ENCODE assay signal across 17 cellular contexts in the genomic region with DNA sequence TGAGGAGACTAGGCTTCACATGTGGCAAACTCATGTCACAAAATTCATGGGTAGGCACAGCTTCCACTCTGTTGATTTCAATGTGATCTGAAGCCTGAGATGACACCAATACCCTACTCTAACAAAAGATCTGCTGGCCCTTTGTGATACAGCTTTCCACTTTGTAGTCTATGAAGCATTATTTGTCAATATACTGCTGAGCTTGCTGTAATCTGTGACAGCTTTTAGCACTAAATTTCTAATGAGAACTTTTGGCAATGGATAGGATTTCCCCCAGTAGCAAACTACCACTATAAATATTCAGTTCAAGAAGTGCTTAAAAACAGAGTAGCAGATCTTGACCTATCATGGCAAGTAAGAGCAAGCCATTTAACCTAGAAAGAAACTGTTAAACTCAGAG. TPM values are rescaled to one million over a fixed set of nuclear protein-coding genes. Genes with fewer than 3 reads are reported as not detected.
DNase-seq lines count a peak whose midpoint lies in the region; ATAC-seq, FAIRE-seq and TF ChIP-seq lines count a peak whose summit lies in the region.
"Had no signal": no experiment of that assay in that cellular context is flagged by ENCODE, and none has a peak within 500 bp of the region (broad histone marks: within the 10 kb centered on the region; RNA-seq: fewer than 3 reads in every experiment).

No MANE protein-coding gene starts in this region.

- TF ChIP-seq CTCF in A549 (IDR thresholded peaks at IDR 0.05) (no peak), K562 (IDR thresholded peaks at IDR 0.05 in 2 of 3, conservative IDR thresholded peaks at IDR 0.05 in 1 of 3; ENCODE audit: insufficient read depth in 2 of 3, low read depth in 1 of 3, low read length in 3 of 3) (no peak)

- H3K27me3 Mint-ChIP-seq in activated naive CD8-positive, alpha-beta T cell treated with anti-CD3 and anti-CD28 coated beads, Interleukin-2, amount 50 U/mL, for 24 hours: no peaks in the 10 kb centered on the region
- H3K27me3 Mint-ChIP-seq: B cell, IgD-negative memory B cell had no signal

- BruUV-seq in K562 (replicated peaks; lab: Mats Ljungman, UMichigan): no TSS peak

- H3K9me1 ChIP-seq in K562 (ENCODE audit: control insufficient read depth, insufficient read depth, low read length): no peaks in the 10 kb centered on the region

- TF ChIP-seq POLR2A in A549 (IDR thresholded peaks at IDR 0.05; ENCODE audit: low read length) (no peak), K562 (conservative IDR thresholded peaks at IDR 0.05) (no peak)

- FAIRE-seq in A549 (lab: Jason Lieb, UNC) (no peak), HTR-8/SVneo (lab: Jason Lieb, UNC) (peak; percentile 65), K562 (lab: Jason Lieb, UNC) (no peak)
- FAIRE-seq: GM19239 had no signal

- ATAC-seq in A549: no peak
- no peak for ATAC-seq in K562
- no peak for ATAC-seq in activated naive CD8-positive, alpha-beta T cell treated with anti-CD3 and anti-CD28 coated beads, Interleukin-2, amount 50 U/mL, for 24 hours
- ATAC-seq: CD8-positive, alpha-beta T cell had no signal

- POLR2A ChIA-PET in A549 (lab: Yijun Ruan, JAX) (no interaction called here), K562 (lab: Yijun Ruan, JAX) (no interaction called here)

- no peak overlapping the region for H3K9ac ChIP-seq in K562 (ENCODE audit: insufficient read depth in 1 of 2, low read depth in 2 of 2, low read length in 2 of 2)
- H3K9ac ChIP-seq: BLaER1 treated with 17β-estradiol and CSF1 and Interleukin-3, amounts not matched to agents 10 nM and 100 nM had no signal

- H3K4me1 ChIP-seq in A549: peaks cover 5% of the 10 kb centered on the region; the same call in 2 of the 3 replicates
- peaks cover 0 to 8% of the 10 kb centered on the region in 2 experiments; a peak in 2 of 5 replicates for H3K4me1 ChIP-seq in K562 (replicated peaks in 1 of 2; ENCODE audit: control insufficient read depth in 2 of 2, insufficient read depth in 2 of 2, low read length in 2 of 2)

- TF ChIP-seq RAD21 in A549 (conservative IDR thresholded peaks at IDR 0.05 in 1 of 2, IDR thresholded peaks at IDR 0.05 in 1 of 2): no peak
- TF ChIP-seq RAD21 in K562 (CRISPR knock-in tag; conservative IDR thresholded peaks at IDR 0.05 in 1 of 2, IDR thresholded peaks at IDR 0.05 in 1 of 2): no peak

- H3K36me3 ChIP-seq in K562 (ENCODE audit: control insufficient read depth, insufficient read depth, low read length): no peaks in the 10 kb centered on the region
- H3K36me3 ChIP-seq: HAP-1 had no signal

- in situ Hi-C loops in K562 (cut with MboI): no loop called here

- CTCF ChIA-PET in A549 (lab: Yijun Ruan, JAX): interaction anchor here (3.0 kb wide), 1 partner anchor 24 kb away, joined by 10 read pairs; no protein-coding TSS in a partner anchor
- CTCF ChIA-PET in K562 (lab: Yijun Ruan, JAX; ENCODE audit: low intra/inter-chr PET ratio): no interaction called here

- H3K27me3 ChIP-seq in K562 (ENCODE audit: control insufficient read depth in 2 of 2, insufficient read depth in 2 of 2, low read length in 2 of 2): no peaks in the 10 kb centered on the region
- H3K27me3 ChIP-seq: BLaER1 treated with 17β-estradiol and CSF1 and Interleukin-3, amounts not matched to agents 10 nM and 100 nM had no signal

- no peak for DNase-seq in A549 (ENCODE audit: low read depth in 1 of 2, low spot score in 1 of 2)
- no peak for DNase-seq in HTR-8/SVneo (ENCODE audit: insufficient read length, low spot score)
- no peak for DNase-seq in K562 (ENCODE audit: extremely low read depth in 1 of 4, low spot score in 3 of 4)
- DNase-seq in retina: peak; percentile 20
- DNase-seq in activated naive CD8-positive, alpha-beta T cell treated with anti-CD3 and anti-CD28 coated beads, Interleukin-2, amount 50 U/mL, for 24 hours: no peak
- DNase-seq in SW 1271 (lab: John Stamatoyannopoulos, UW): no peak
- DNase-seq in dermis blood vessel endothelial cell: no peak
- DNase-seq: 8988T; Calu3; CD8-positive, alpha-beta T cell; DMS79 treated with DMSO at 0.1 percent for 48 hours; GF-D8 had no signal

- no peak overlapping the region for H3K4me2 ChIP-seq in A549
- H3K4me2 ChIP-seq in K562 (ENCODE audit: insufficient read depth, low read length): no peak overlapping the region
- H3K4me2 ChIP-seq: BLaER1 treated with 17β-estradiol and CSF1 and Interleukin-3, amounts not matched to agents 10 nM and 100 nM had no signal

- no peaks in the 10 kb centered on the region for H3K79me2 ChIP-seq in K562 (ENCODE audit: control insufficient read depth, insufficient read depth, low read length)

- H3K27ac Mint-ChIP-seq in activated naive CD8-positive, alpha-beta T cell treated with anti-CD3 and anti-CD28 coated beads, Interleukin-2, amount 50 U/mL, for 24 hours: no peak overlapping the region
- H3K27ac Mint-ChIP-seq: B cell; CD8-positive, alpha-beta T cell; IgD-negative memory B cell had no signal

- peaks cover 25% of the 10 kb centered on the region for H3K4me1 Mint-ChIP-seq in activated naive CD8-positive, alpha-beta T cell treated with anti-CD3 and anti-CD28 coated beads, Interleukin-2, amount 50 U/mL, for 24 hours

- H4K20me1 ChIP-seq in K562 (replicated peaks; ENCODE audit: control insufficient read depth, insufficient read depth, low read length): no peaks in the 10 kb centered on the region
- H4K20me1 ChIP-seq: BLaER1 treated with 17β-estradiol and CSF1 and Interleukin-3, amounts not matched to agents 10 nM and 100 nM had no signal

- no peaks in the 10 kb centered on the region for H3K36me3 Mint-ChIP-seq in activated naive CD8-positive, alpha-beta T cell treated with anti-CD3 and anti-CD28 coated beads, Interleukin-2, amount 50 U/mL, for 24 hours (ENCODE audit: low read depth)
- H3K36me3 Mint-ChIP-seq: CD8-positive, alpha-beta T cell; IgD-negative memory B cell had no signal

- no peak overlapping the region for H3K4me3 ChIP-seq in A549
- no peak overlapping the region for H3K4me3 ChIP-seq in K562
- H3K4me3 ChIP-seq: BLaER1 treated with 17β-estradiol and CSF1 and Interleukin-3, amounts not matched to agents 10 nM and 100 nM; HAP-1 had no signal

- H3K9me3 ChIP-seq in A549: no peaks in the 10 kb centered on the region
- no peaks in the 10 kb centered on the region for H3K9me3 ChIP-seq in K562 (replicated peaks; ENCODE audit: control insufficient read depth, insufficient read depth, low read depth, low read length)
- H3K9me3 ChIP-seq: HAP-1 had no signal

- H3K9me3 Mint-ChIP-seq in activated naive CD8-positive, alpha-beta T cell treated with anti-CD3 and anti-CD28 coated beads, Interleukin-2, amount 50 U/mL, for 24 hours: no peaks in the 10 kb centered on the region
- H3K9me3 Mint-ChIP-seq: CD8-positive, alpha-beta T cell; IgD-negative memory B cell had no signal

- intact Hi-C loops in K562 (cut with micrococcal nuclease): no loop called here

- no peak overlapping the region for H2AFZ ChIP-seq in K562 (ENCODE audit: low read depth, low read length)

- H3K27ac ChIP-seq in A549: no peak overlapping the region
- no peak overlapping the region for H3K27ac ChIP-seq in K562 (ENCODE audit: extremely low read depth, low read depth, low read length)
- H3K27ac ChIP-seq: BLaER1 treated with 17β-estradiol and CSF1 and Interleukin-3, amounts not matched to agents 10 nM and 100 nM had no signal

- no peak overlapping the region for H3K4me3 Mint-ChIP-seq in activated naive CD8-positive, alpha-beta T cell treated with anti-CD3 and anti-CD28 coated beads, Interleukin-2, amount 50 U/mL, for 24 hours
- H3K4me3 Mint-ChIP-seq: B cell; CD8-positive, alpha-beta T cell; IgD-negative memory B cell had no signal

- TF ChIP-seq EP300 in A549 (IDR thresholded peaks at IDR 0.05) (no peak), K562 (IDR thresholded peaks at IDR 0.05; ENCODE audit: low read length) (no peak)

RNA-seq across cellular contexts. Expression of gene HEATR5A, which starts 5.6 kb away (rescaled TPM):
- polyA plus RNA-seq in A549 (2011; rRNA removed): 47.1 and 49.5 TPM in 2 replicates
- 8.8 and 9.1 TPM in 2 replicates for polyA plus RNA-seq in A549 (2012; cell fraction: cytosol; rRNA removed)
- 7.0 and 9.4 TPM in 2 replicates for polyA plus RNA-seq in A549 (2012; cell fraction: nucleus; rRNA removed)
- polyA plus RNA-seq in A549 (2017; fragmentation: RNase III; extraction: RNeasy Plus Mini Kit Qiagen cat#74134 plus additional on column Dnase treatment): 23.4 to 29.5 TPM (median 25.3 TPM) in 3 replicates
- polyA minus RNA-seq in A549 (2011; rRNA and poly(A)+ RNA removed): 54.6 and 56.2 TPM in 2 replicates
- total RNA-seq in K562 (2011; cell fraction: chromatin; rRNA removed; ENCODE audit: low replicate concordance): 26.1 and 62.8 TPM in 2 replicates
- total RNA-seq in K562 (2011; cell fraction: nucleolus; rRNA removed): 15.3 and 18.7 TPM in 2 replicates
- total RNA-seq in K562 (2011; cell fraction: nucleoplasm; rRNA removed): 28.0 and 32.4 TPM in 2 replicates
- 8.1 and 8.4 TPM in 2 replicates for total RNA-seq in K562 (2014; rRNA removed)
- total RNA-seq in K562 (2014; rRNA removed; fragmentation: Illumina TruSeq; extraction: Trizol): 27.7 and 30.4 TPM in 2 replicates
- total RNA-seq in K562 (2015; rRNA removed; fragmentation: Illumina TruSeq; extraction: Trizol): 17.5 and 19.3 TPM in 2 replicates
- 18.7 and 23.0 TPM in 2 replicates for total RNA-seq in K562 (2021)
- polyA plus RNA-seq in K562 (2011; rRNA removed): 18.4 and 23.6 TPM in 2 replicates
- polyA plus RNA-seq in K562 (2011; cell fraction: cytosol; rRNA removed): 6.1 and 10.2 TPM in 2 replicates
- 7.7 and 8.5 TPM in 2 replicates for polyA plus RNA-seq in K562 (2011; cell fraction: nucleus; rRNA removed)
- polyA plus RNA-seq in K562 (2012): 8.8 and 19.2 TPM in 2 replicates
- 12.3 and 14.9 TPM in 2 replicates for polyA plus RNA-seq in K562 (2014; fragmentation: Illumina TruSeq; extraction: Trizol)
- polyA plus RNA-seq in K562 (2014; fragmentation: Nextera tagmentation; extraction: Ambion mirVana): 10 to 100 TPM; 46.4 to 50.9 TPM
- 8.0 and 10.8 TPM in 2 replicates for polyA plus RNA-seq in K562 (2014; rRNA removed)
- 37.7 and 39.8 TPM in 2 replicates for polyA minus RNA-seq in K562 (2011; rRNA and poly(A)+ RNA removed)
- 9.1 and 10.8 TPM in 2 replicates for polyA minus RNA-seq in K562 (2011; cell fraction: cytosol; rRNA and poly(A)+ RNA removed)
- polyA minus RNA-seq in K562 (2011; cell fraction: nucleus; rRNA and poly(A)+ RNA removed): 13.2 and 27.7 TPM in 2 replicates
- 40.1 and 43.1 TPM in 2 replicates for total RNA-seq in dermis blood vessel endothelial cell

RNA-seq across cellular contexts. Expression of gene DTD2, which starts 31.4 kb away (rescaled TPM):
- polyA plus RNA-seq in A549 (2011; rRNA removed): 26.3 and 39.5 TPM in 2 replicates
- 17.5 and 23.6 TPM in 2 replicates for polyA plus RNA-seq in A549 (2012; cell fraction: cytosol; rRNA removed)
- polyA plus RNA-seq in A549 (2012; cell fraction: nucleus; rRNA removed): 14.6 and 14.9 TPM in 2 replicates
- polyA plus RNA-seq in A549 (2017; fragmentation: RNase III; extraction: RNeasy Plus Mini Kit Qiagen cat#74134 plus additional on column Dnase treatment): 24.9 to 29.6 TPM (median 28.5 TPM) in 3 replicates
- 11.7 and 11.9 TPM in 2 replicates for polyA minus RNA-seq in A549 (2011; rRNA and poly(A)+ RNA removed)
- total RNA-seq in K562 (2011; cell fraction: chromatin; rRNA removed; ENCODE audit: low replicate concordance): 4.3 and 9.8 TPM in 2 replicates
- 8.8 and 10.3 TPM in 2 replicates for total RNA-seq in K562 (2011; cell fraction: nucleolus; rRNA removed)
- 9.5 and 18.9 TPM in 2 replicates for total RNA-seq in K562 (2011; cell fraction: nucleoplasm; rRNA removed)
- 24.1 and 30.5 TPM in 2 replicates for total RNA-seq in K562 (2014; rRNA removed)
- 16.7 and 17.9 TPM in 2 replicates for total RNA-seq in K562 (2014; rRNA removed; fragmentation: Illumina TruSeq; extraction: Trizol)
- 17.0 and 18.2 TPM in 2 replicates for total RNA-seq in K562 (2015; rRNA removed; fragmentation: Illumina TruSeq; extraction: Trizol)
- total RNA-seq in K562 (2021): 15.2 and 16.6 TPM in 2 replicates
- 9.8 and 13.4 TPM in 2 replicates for polyA plus RNA-seq in K562 (2011; rRNA removed)
- 15.2 and 20.1 TPM in 2 replicates for polyA plus RNA-seq in K562 (2011; cell fraction: cytosol; rRNA removed)
- polyA plus RNA-seq in K562 (2011; cell fraction: nucleus; rRNA removed): 3.4 and 5.6 TPM in 2 replicates
- 8.2 and 12.3 TPM in 2 replicates for polyA plus RNA-seq in K562 (2012)
- polyA plus RNA-seq in K562 (2014; fragmentation: Illumina TruSeq; extraction: Trizol): 13.4 and 15.4 TPM in 2 replicates
- 1 to 10 TPM; 3.8 to 4.8 TPM for polyA plus RNA-seq in K562 (2014; fragmentation: Nextera tagmentation; extraction: Ambion mirVana)
- polyA plus RNA-seq in K562 (2014; rRNA removed): 16.0 and 19.4 TPM in 2 replicates
- 18.4 and 23.4 TPM in 2 replicates for polyA minus RNA-seq in K562 (2011; rRNA and poly(A)+ RNA removed)
- 8.7 and 14.1 TPM in 2 replicates for polyA minus RNA-seq in K562 (2011; cell fraction: cytosol; rRNA and poly(A)+ RNA removed)
- 9.3 and 12.3 TPM in 2 replicates for polyA minus RNA-seq in K562 (2011; cell fraction: nucleus; rRNA and poly(A)+ RNA removed)
- total RNA-seq in dermis blood vessel endothelial cell: 18.3 and 18.4 TPM in 2 replicates

Comparison
In these comparisons a context has a peak if more than half of its experiments do, and no peak if none do; other contexts are left out.
1. Of the 35 proteins assayed by ChIP-seq in both K562 and A549: peak only in K562: none; only in A549: MAFK; in both: none; in neither: 34.